Comparison of ENCODE assay signal across 37 cellular contexts in genomic region chr4:24892778-24893177, GRCh38. TPM values are rescaled to one million over a fixed set of nuclear protein-coding genes. Genes with fewer than 3 reads are reported as not detected.
"Had no signal": no experiment of that assay in that cellular context is flagged by ENCODE, and none has a peak within 500 bp of the region (broad histone marks: within the 10 kb centered on the region; RNA-seq: fewer than 3 reads in every experiment).

No MANE protein-coding gene starts in this region.

- H3K4me3 Mint-ChIP-seq: activated CD4-positive, alpha-beta memory T cell treated with anti-CD3 and anti-CD28 coated beads, Interleukin-2, amount 10 ng/mL, durations not matched to agents 7 days and 5 days; activated CD4-positive, alpha-beta T cell treated with anti-CD3 and anti-CD28 coated beads for 36 hours; activated CD4-positive, alpha-beta T cell treated with anti-CD3 and anti-CD28 coated beads, Interleukin-2, amount 10 ng/mL, durations not matched to agents 7 days and 5 days; activated CD8-positive, alpha-beta memory T cell treated with anti-CD3 and anti-CD28 coated beads, Interleukin-2, amount 10 ng/mL, durations not matched to agents 7 days and 5 days; activated CD8-positive, alpha-beta T cell treated with anti-CD3 and anti-CD28 coated beads, Interleukin-2, amount 10 ng/mL, durations not matched to agents 7 days and 5 days; activated naive CD4-positive, alpha-beta T cell treated with anti-CD3 and anti-CD28 coated beads, Interleukin-2, amount 10 ng/mL, durations not matched to agents 7 days and 5 days; activated naive CD4-positive, alpha-beta T cell treated with anti-CD3 and anti-CD28 coated beads, Interleukin-2, amount 50 U/mL, for 24 hours; activated naive CD8-positive, alpha-beta T cell; activated naive CD8-positive, alpha-beta T cell treated with anti-CD3 and anti-CD28 coated beads, Interleukin-2, amount 10 ng/mL, durations not matched to agents 7 days and 5 days; activated naive CD8-positive, alpha-beta T cell treated with anti-CD3 and anti-CD28 coated beads, Interleukin-2, amount 50 U/mL, for 24 hours; activated T-cell treated with anti-CD3 and anti-CD28 coated beads, Interleukin-2, amount 50 U/mL, for 24 hours; brain; central memory CD8-positive, alpha-beta T cell; T-helper 1 cell treated with Interleukin-12 subunit alpha and Interleukin-12 subunit beta and Interleukin-4 antibody, amounts not matched to agents 30 μg/mL and 1 μg/mL, for 36 hours; T-helper 2 cell treated with Interferon-gamma antibody and Interleukin-4, amounts not matched to agents 5 μg/mL and 100 μg/mL, for 36 hours had no signal

- H3K27me3 ChIP-seq: ascending aorta, cardiac muscle cell had no signal

- ATAC-seq: activated CD4-positive, alpha-beta T cell treated with anti-CD3 and anti-CD28 coated beads for 36 hours; activated CD4-positive, CD25-positive, alpha-beta regulatory T cell treated with anti-CD3 and anti-CD28 coated beads, Interleukin-2, amount 50 U/mL, for 24 hours; activated CD8-positive, alpha-beta memory T cell treated with anti-CD3 and anti-CD28 coated beads, Interleukin-2, amount 10 ng/mL, durations not matched to agents 7 days and 5 days; activated CD8-positive, alpha-beta T cell treated with anti-CD3 and anti-CD28 coated beads, Interleukin-2, amount 10 ng/mL, durations not matched to agents 7 days and 5 days; activated naive CD8-positive, alpha-beta T cell treated with anti-CD3 and anti-CD28 coated beads, Interleukin-2, amount 50 U/mL, for 24 hours had no signal

- H3K36me3 ChIP-seq: cardiac muscle cell had no signal

- H3K27ac ChIP-seq: ascending aorta, cardiac muscle cell, VCaP had no signal

- DNase-seq: activated CD4-positive, alpha-beta memory T cell treated with anti-CD3 and anti-CD28 coated beads, Interleukin-2, amount 10 ng/mL, durations not matched to agents 7 days and 5 days; activated CD4-positive, alpha-beta T cell treated with anti-CD3 and anti-CD28 coated beads for 1 hour; activated CD4-positive, alpha-beta T cell treated with anti-CD3 and anti-CD28 coated beads for 36 hours; activated CD4-positive, alpha-beta T cell treated with anti-CD3 and anti-CD28 coated beads for 48 hours; activated CD4-positive, alpha-beta T cell treated with anti-CD3 and anti-CD28 coated beads, Interleukin-2, amount 10 ng/mL, durations not matched to agents 7 days and 5 days; activated CD4-positive, alpha-beta T cell treated with anti-CD3 and anti-CD28 coated beads, Interleukin-2, amount 50 U/mL, for 48 hours; activated CD4-positive, CD25-positive, alpha-beta regulatory T cell; activated CD8-positive, alpha-beta memory T cell treated with anti-CD3 and anti-CD28 coated beads for 24 hours; activated CD8-positive, alpha-beta memory T cell treated with anti-CD3 and anti-CD28 coated beads, Interleukin-2, amount 10 ng/mL, durations not matched to agents 7 days and 5 days; activated CD8-positive, alpha-beta memory T cell treated with anti-CD3 and anti-CD28 coated beads, Interleukin-2, amount 50 U/mL, for 48 hours; activated CD8-positive, alpha-beta T cell treated with anti-CD3 and anti-CD28 coated beads, Interleukin-2, amount 10 ng/mL, durations not matched to agents 7 days and 5 days; activated effector memory CD4-positive, alpha-beta T cell treated with Interleukin-2 at 50 U/mL for 16 hours; activated gamma-delta T cell; activated naive CD4-positive, alpha-beta T cell treated with anti-CD3 and anti-CD28 coated beads, Interleukin-2, amount 10 ng/mL, durations not matched to agents 7 days and 5 days; activated naive CD4-positive, alpha-beta T cell treated with Interleukin-2 at 50 U/mL for 16 hours; activated naive CD8-positive, alpha-beta T cell treated with anti-CD3 and anti-CD28 coated beads, Interleukin-2, amount 10 ng/mL, durations not matched to agents 7 days and 5 days; activated naive CD8-positive, alpha-beta T cell treated with anti-CD3 and anti-CD28 coated beads, Interleukin-2, amount 50 U/mL, for 24 hours; activated T-cell treated with anti-CD3 and anti-CD28 coated beads, Interleukin-2, amount 50 U/mL, for 24 hours; activated T-cell treated with anti-CD3 and anti-CD28 coated beads, Interleukin-2, amount 50 U/mL, for 48 hours; amygdala; anterior cingulate cortex; caudate nucleus; cerebellar nuclear complex; T-helper 1 cell; T-helper 2 cell; T-helper 9 cell had no signal

- H3K9me3 ChIP-seq: ascending aorta had no signal

- H3K27ac Mint-ChIP-seq: activated CD4-positive, alpha-beta memory T cell treated with anti-CD3 and anti-CD28 coated beads, Interleukin-2, amount 10 ng/mL, durations not matched to agents 7 days and 5 days; activated CD4-positive, alpha-beta T cell treated with anti-CD3 and anti-CD28 coated beads for 36 hours; activated CD4-positive, alpha-beta T cell treated with anti-CD3 and anti-CD28 coated beads, Interleukin-2, amount 10 ng/mL, durations not matched to agents 7 days and 5 days; activated CD8-positive, alpha-beta memory T cell treated with anti-CD3 and anti-CD28 coated beads, Interleukin-2, amount 10 ng/mL, durations not matched to agents 7 days and 5 days; activated CD8-positive, alpha-beta T cell treated with anti-CD3 and anti-CD28 coated beads, Interleukin-2, amount 10 ng/mL, durations not matched to agents 7 days and 5 days; activated naive CD4-positive, alpha-beta T cell treated with anti-CD3 and anti-CD28 coated beads, Interleukin-2, amount 10 ng/mL, durations not matched to agents 7 days and 5 days; activated naive CD4-positive, alpha-beta T cell treated with anti-CD3 and anti-CD28 coated beads, Interleukin-2, amount 50 U/mL, for 24 hours; activated naive CD8-positive, alpha-beta T cell; activated naive CD8-positive, alpha-beta T cell treated with anti-CD3 and anti-CD28 coated beads, Interleukin-2, amount 10 ng/mL, durations not matched to agents 7 days and 5 days; activated naive CD8-positive, alpha-beta T cell treated with anti-CD3 and anti-CD28 coated beads, Interleukin-2, amount 50 U/mL, for 24 hours; activated T-cell treated with anti-CD3 and anti-CD28 coated beads, Interleukin-2, amount 50 U/mL, for 24 hours; activated T-helper 2 cell treated with anti-CD3 and anti-CD28 coated beads, Interferon-gamma antibody, Interleukin-2, Interleukin-4, amounts not matched to agents 10 μg/mL and 5 μg/mL and 100 μg/mL, durations not matched to agents 14 hours and 24 hours and 36 hours; brain; T-helper 1 cell treated with Interleukin-12 subunit alpha and Interleukin-12 subunit beta and Interleukin-4 antibody, amounts not matched to agents 30 μg/mL and 1 μg/mL, for 36 hours; T-helper 2 cell treated with Interferon-gamma antibody and Interleukin-4, amounts not matched to agents 5 μg/mL and 100 μg/mL, for 36 hours had no signal

- H3K4me1 Mint-ChIP-seq: activated CD4-positive, alpha-beta memory T cell treated with anti-CD3 and anti-CD28 coated beads, Interleukin-2, amount 10 ng/mL, durations not matched to agents 7 days and 5 days; activated CD4-positive, alpha-beta T cell treated with anti-CD3 and anti-CD28 coated beads for 36 hours; activated CD4-positive, alpha-beta T cell treated with anti-CD3 and anti-CD28 coated beads, Interleukin-2, amount 10 ng/mL, durations not matched to agents 7 days and 5 days; activated CD8-positive, alpha-beta memory T cell treated with anti-CD3 and anti-CD28 coated beads, Interleukin-2, amount 10 ng/mL, durations not matched to agents 7 days and 5 days; activated naive CD4-positive, alpha-beta T cell treated with anti-CD3 and anti-CD28 coated beads, Interleukin-2, amount 10 ng/mL, durations not matched to agents 7 days and 5 days; activated naive CD4-positive, alpha-beta T cell treated with anti-CD3 and anti-CD28 coated beads, Interleukin-2, amount 50 U/mL, for 24 hours; activated naive CD8-positive, alpha-beta T cell treated with anti-CD3 and anti-CD28 coated beads, Interleukin-2, amount 10 ng/mL, durations not matched to agents 7 days and 5 days; activated naive CD8-positive, alpha-beta T cell treated with anti-CD3 and anti-CD28 coated beads, Interleukin-2, amount 50 U/mL, for 24 hours; brain; central memory CD8-positive, alpha-beta T cell had no signal

- H3K9me3 Mint-ChIP-seq: activated CD4-positive, alpha-beta memory T cell treated with anti-CD3 and anti-CD28 coated beads, Interleukin-2, amount 10 ng/mL, durations not matched to agents 7 days and 5 days; activated CD4-positive, alpha-beta T cell treated with anti-CD3 and anti-CD28 coated beads, Interleukin-2, amount 10 ng/mL, durations not matched to agents 7 days and 5 days; activated naive CD4-positive, alpha-beta T cell treated with anti-CD3 and anti-CD28 coated beads, Interleukin-2, amount 10 ng/mL, durations not matched to agents 7 days and 5 days; activated naive CD4-positive, alpha-beta T cell treated with anti-CD3 and anti-CD28 coated beads, Interleukin-2, amount 50 U/mL, for 24 hours; activated naive CD8-positive, alpha-beta T cell treated with anti-CD3 and anti-CD28 coated beads, Interleukin-2, amount 10 ng/mL, durations not matched to agents 7 days and 5 days; activated naive CD8-positive, alpha-beta T cell treated with anti-CD3 and anti-CD28 coated beads, Interleukin-2, amount 50 U/mL, for 24 hours; activated T-cell treated with anti-CD3 and anti-CD28 coated beads, Interleukin-2, amount 50 U/mL, for 24 hours; activated T-helper 2 cell treated with anti-CD3 and anti-CD28 coated beads, Interferon-gamma antibody, Interleukin-2, Interleukin-4, amounts not matched to agents 10 μg/mL and 5 μg/mL and 100 μg/mL, durations not matched to agents 14 hours and 24 hours and 36 hours; brain; central memory CD8-positive, alpha-beta T cell; T-helper 1 cell treated with Interleukin-12 subunit alpha and Interleukin-12 subunit beta and Interleukin-4 antibody, amounts not matched to agents 30 μg/mL and 1 μg/mL, for 36 hours; T-helper 2 cell treated with Interferon-gamma antibody and Interleukin-4, amounts not matched to agents 5 μg/mL and 100 μg/mL, for 36 hours had no signal

- H3K36me3 Mint-ChIP-seq: activated CD8-positive, alpha-beta memory T cell treated with anti-CD3 and anti-CD28 coated beads, Interleukin-2, amount 10 ng/mL, durations not matched to agents 7 days and 5 days; activated naive CD4-positive, alpha-beta T cell treated with anti-CD3 and anti-CD28 coated beads, Interleukin-2, amount 10 ng/mL, durations not matched to agents 7 days and 5 days; activated naive CD4-positive, alpha-beta T cell treated with anti-CD3 and anti-CD28 coated beads, Interleukin-2, amount 50 U/mL, for 24 hours; activated naive CD8-positive, alpha-beta T cell; activated naive CD8-positive, alpha-beta T cell treated with anti-CD3 and anti-CD28 coated beads, Interleukin-2, amount 10 ng/mL, durations not matched to agents 7 days and 5 days; brain had no signal

- H3K27me3 Mint-ChIP-seq: activated CD4-positive, alpha-beta memory T cell treated with anti-CD3 and anti-CD28 coated beads, Interleukin-2, amount 10 ng/mL, durations not matched to agents 7 days and 5 days; activated CD4-positive, alpha-beta T cell treated with anti-CD3 and anti-CD28 coated beads, Interleukin-2, amount 10 ng/mL, durations not matched to agents 7 days and 5 days; activated CD8-positive, alpha-beta memory T cell treated with anti-CD3 and anti-CD28 coated beads, Interleukin-2, amount 10 ng/mL, durations not matched to agents 7 days and 5 days; activated naive CD4-positive, alpha-beta T cell treated with anti-CD3 and anti-CD28 coated beads, Interleukin-2, amount 10 ng/mL, durations not matched to agents 7 days and 5 days; activated naive CD4-positive, alpha-beta T cell treated with anti-CD3 and anti-CD28 coated beads, Interleukin-2, amount 50 U/mL, for 24 hours; activated naive CD8-positive, alpha-beta T cell; brain had no signal

- H3K4me3 ChIP-seq: ascending aorta, cardiac muscle cell had no signal

RNA-seq across cellular contexts. Expression of gene CCDC149, which starts 20.1 kb away (rescaled TPM):
- total RNA-seq: activated CD4-positive, alpha-beta memory T cell treated with anti-CD3 and anti-CD28 coated beads, Interleukin-2, amount 10 ng/mL, durations not matched to agents 7 days and 5 days; activated CD4-positive, alpha-beta T cell treated with anti-CD3 and anti-CD28 coated beads, Interleukin-2, amount 10 ng/mL, durations not matched to agents 7 days and 5 days; activated CD8-positive, alpha-beta memory T cell treated with anti-CD3 and anti-CD28 coated beads, Interleukin-2, amount 10 ng/mL, durations not matched to agents 7 days and 5 days; activated CD8-positive, alpha-beta T cell treated with anti-CD3 and anti-CD28 coated beads, Interleukin-2, amount 10 ng/mL, durations not matched to agents 7 days and 5 days; activated naive CD8-positive, alpha-beta T cell treated with anti-CD3 and anti-CD28 coated beads, Interleukin-2, amount 10 ng/mL, durations not matched to agents 7 days and 5 days; activated T-helper 2 cell treated with anti-CD3 and anti-CD28 coated beads, Interferon-gamma antibody, Interleukin-2, Interleukin-4, amounts not matched to agents 10 μg/mL and 5 μg/mL and 100 μg/mL, durations not matched to agents 14 hours and 24 hours and 36 hours had no signal
